Comparison of ENCODE assay signal across 19 cellular contexts in the genomic region with DNA sequence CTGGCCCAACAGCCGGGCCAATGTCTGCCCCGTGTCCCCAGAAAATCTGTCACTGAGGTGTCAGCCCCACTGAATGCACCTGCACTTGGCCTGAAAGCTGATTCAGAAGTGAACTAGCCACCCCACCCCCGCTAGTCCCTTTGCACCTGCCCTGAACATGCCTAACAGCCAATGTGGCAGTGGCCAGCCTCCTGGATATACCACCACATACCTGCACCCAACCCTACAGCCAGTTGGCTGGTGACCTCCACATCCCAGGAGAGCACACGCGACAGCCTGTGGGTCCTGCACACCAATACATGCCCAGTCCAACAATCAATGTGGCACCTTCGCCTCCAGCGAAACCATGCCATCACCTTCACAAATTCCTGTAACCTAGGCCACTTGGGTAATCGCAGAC.
"Had no signal": no experiment of that assay in that cellular context is flagged by ENCODE, and none has a peak within 500 bp of the region (broad histone marks: within the 10 kb centered on the region; RNA-seq: fewer than 3 reads in every experiment).

No MANE protein-coding gene starts in this region.

- ATAC-seq: foreskin keratinocyte; left lobe of liver; psoas muscle; stimulated activated memory B cell treated with anti-CD40 and anti-IgM and Interleukin-4, amounts not matched to agents 10 μg/mL and 1 μg/mL and 100 μg/mL, for 72 hours had no signal

- FAIRE-seq: endothelial cell of umbilical vein, keratinocyte had no signal

- H3K9me3 ChIP-seq: esophagus muscularis mucosa, psoas muscle, spleen, thoracic aorta, tibial nerve had no signal

- H3K4me3 ChIP-seq: coronary artery, esophagus muscularis mucosa, lung, neural progenitor cell, psoas muscle, skin epidermis, spleen, thoracic aorta, tibial nerve had no signal

- H3K4me2 ChIP-seq: neural progenitor cell had no signal

- H3K9ac ChIP-seq: neural progenitor cell had no signal

- DNase-seq: dermis blood vessel endothelial cell; effector memory CD4-positive, alpha-beta T cell; foreskin keratinocyte; hypothalamus; nucleus accumbens; stimulated activated CD4-positive, alpha-beta T cell treated with anti-CD3 and anti-CD28 coated beads, Interleukin-4, amount 100 ng/mL, for 4 hours had no signal

- H3K27ac ChIP-seq: coronary artery, esophagus muscularis mucosa, foreskin keratinocyte, neural progenitor cell, psoas muscle, skin epidermis, spleen, thoracic aorta, tibial nerve had no signal

- H3K36me3 ChIP-seq: esophagus muscularis mucosa, neural progenitor cell, spleen, thoracic aorta, tibial nerve had no signal

- H3K4me1 ChIP-seq: esophagus muscularis mucosa, foreskin keratinocyte, psoas muscle, spleen, tibial nerve had no signal

- H3K27me3 ChIP-seq: foreskin keratinocyte, neural progenitor cell, spleen, tibial nerve had no signal

- H2AFZ ChIP-seq: neural progenitor cell had no signal
